ENCODE assay signal across 8 cellular contexts in the genomic region with DNA sequence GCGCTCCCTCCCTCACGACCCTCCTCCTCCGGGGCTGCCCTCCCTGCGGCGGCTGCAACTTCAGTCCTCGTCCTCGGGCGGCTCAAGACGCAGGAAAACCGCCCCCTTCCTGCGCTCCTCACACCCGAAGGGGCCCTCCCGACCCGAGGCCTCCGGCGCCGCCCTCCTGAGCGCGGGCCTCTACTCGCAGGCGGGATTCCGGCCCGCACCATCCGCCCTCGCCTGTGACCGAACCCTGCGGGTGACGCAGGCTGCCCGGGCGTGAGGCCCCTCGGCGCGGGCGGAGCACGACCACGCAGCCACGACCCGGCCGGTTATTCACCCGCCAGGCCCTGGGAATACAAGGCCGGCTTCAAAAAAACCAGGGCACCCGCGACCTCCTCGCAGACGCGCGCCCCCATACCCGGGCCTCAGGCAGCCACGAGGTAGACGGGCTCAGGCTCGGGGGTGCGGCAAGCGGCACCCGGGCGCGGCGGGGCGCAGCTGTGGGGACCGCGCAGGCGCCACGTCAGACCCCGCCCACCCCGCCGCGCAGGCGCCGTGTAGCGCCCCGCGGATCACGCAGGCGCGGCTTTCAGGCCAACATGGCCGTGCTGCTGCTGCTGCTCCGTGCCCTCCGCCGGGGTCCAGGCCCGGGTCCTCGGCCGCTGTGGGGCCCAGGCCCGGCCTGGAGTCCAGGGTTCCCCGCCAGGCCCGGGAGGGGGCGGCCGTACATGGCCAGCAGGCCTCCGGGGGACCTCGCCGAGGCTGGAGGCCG. TPM values are rescaled to one million over a fixed set of nuclear protein-coding genes. Genes with fewer than 3 reads are reported as not detected.
A peak's percentile ranks its signal among the peaks of the same experiment; 100 is the strongest.
DNase-seq lines count a peak whose midpoint lies in the region; ATAC-seq and TF ChIP-seq lines count a peak whose summit lies in the region.

A gene (plus strand): TSS at position 570 of the 757 bp plus-strand sequence. CDS start 15 bp downstream, at position 585.

- peak; percentile 97 for TF ChIP-seq POLR2A in GM18951 (IDR thresholded peaks at IDR 0.05; ENCODE audit: extremely low read depth, insufficient read depth, insufficient read length)

- in situ Hi-C loops in GM18951 (cut with MboI; ENCODE audit: low sequenced_read_pairs, unreplicated experiment) = no loop called here

- H3K4me3 Mint-ChIP-seq in chondrocyte (ENCODE audit: unreplicated experiment) = peak within 1 kb of the TSS; percentile 82

- peak within 1 kb of the TSS; percentile 81 for H3K4me3 ChIP-seq in AG10803 (ENCODE audit: low read length)

- peaks cover 34% of the 10 kb centered on the region for H3K4me1 Mint-ChIP-seq in chondrocyte (ENCODE audit: low read depth)

- TF ChIP-seq CTCF in AG10803 (conservative IDR thresholded peaks at IDR 0.05; ENCODE audit: low read length) (no peak), chondrocyte (IDR thresholded peaks at IDR 0.05) (peak; percentile 31)

- H3K36me3 Mint-ChIP-seq in chondrocyte (ENCODE audit: low read depth) = peaks cover 2% of the 10 kb centered on the region

- no peaks in the 10 kb centered on the region for H3K9me3 Mint-ChIP-seq in chondrocyte (ENCODE audit: low read depth)

- DNase-seq in AG10803 (ENCODE audit: low read depth) (peak; percentile 79), NCI-H510A treated with DMSO at 0.1 percent for 48 hours (lab: John Stamatoyannopoulos, UW) (peak; percentile 29), chondrocyte (ENCODE audit: low spot score) (no peak), kidney tubule cell (ENCODE audit: low spot score) (peak; percentile 89)
- DNase-seq in activated CD4-positive, alpha-beta T cell treated with anti-CD3 and anti-CD28 coated beads for 24 hours (ENCODE audit: low read depth in 2 of 2) = peak; percentile 78 to 82
- peak; percentile 76 to 82 for DNase-seq in stimulated activated CD4-positive, alpha-beta T cell treated with anti-CD3 and anti-CD28 coated beads, Interleukin-1b, Interleukin-23, amount 100 ng/mL, for 1 hour (ENCODE audit: low read depth in 2 of 2)

- no peaks in the 10 kb centered on the region for H3K27me3 Mint-ChIP-seq in chondrocyte (ENCODE audit: low read depth)

- H3K27ac Mint-ChIP-seq in chondrocyte (ENCODE audit: unreplicated experiment) = peak within 1 kb of the TSS; percentile 88

- peak; percentile 72 for ATAC-seq in HG03159 (IDR thresholded peaks at IDR 0.05; ENCODE audit: unreplicated experiment)

RNA-seq across cellular contexts. Expression of the gene that starts here (rescaled TPM):
- 84.6 to 127 TPM (median 87.6 TPM) in 3 replicates for total RNA-seq in chondrocyte
